Comparison of ENCODE assay signal across 9 cellular contexts in genomic region chr7:8371742-8372141, GRCh38.
"Had no signal": no experiment of that assay in that cellular context is flagged by ENCODE, and none has a peak within 500 bp of the region (broad histone marks: within the 10 kb centered on the region; RNA-seq: fewer than 3 reads in every experiment).

No MANE protein-coding gene starts in this region.

- FAIRE-seq: pancreas had no signal

- DNase-seq: activated B cell treated with CpG ODN at 0.5 μM for 24 hours; activated CD4-positive, alpha-beta T cell treated with anti-CD3 and anti-CD28 coated beads, Interleukin-2, amount 10 ng/mL, durations not matched to agents 7 days and 5 days; activated effector memory CD4-positive, alpha-beta T cell treated with Interleukin-2 at 50 U/mL for 16 hours; anterior cingulate cortex; hypothalamus; lower lobe of right lung; midbrain; pancreas; stimulated activated CD4-positive, alpha-beta T cell treated with anti-CD3 and anti-CD28 coated beads, Interleukin-15, amount 100 ng/mL, for 24 hours had no signal

- ATAC-seq: lower lobe of right lung, pancreas had no signal
